In genomic region chr20:38985060-38985459, GRCh38 we compare ENCODE assay signal across 15 cellular contexts. TPM values are rescaled to one million over a fixed set of nuclear protein-coding genes. Genes with fewer than 3 reads are reported as not detected.
DNase-seq lines count a peak whose midpoint lies in the region; ATAC-seq and TF ChIP-seq lines count a peak whose summit lies in the region.
"Had no signal": no experiment of that assay in that cellular context is flagged by ENCODE, and none has a peak within 500 bp of the region (broad histone marks: within the 10 kb centered on the region; RNA-seq: fewer than 3 reads in every experiment).

No MANE protein-coding gene starts in this region.

- peaks cover 13 to 38% of the 10 kb centered on the region in 2 experiments for H3K36me3 ChIP-seq in SK-N-SH (replicated peaks in 1 of 2; ENCODE audit: control insufficient read depth in 1 of 2, insufficient read depth in 2 of 2, low read length in 1 of 2)
- peaks cover 15% of the 10 kb centered on the region for H3K36me3 ChIP-seq in left ventricle myocardium inferior
- H3K36me3 ChIP-seq in skeletal muscle satellite cell (ENCODE audit: insufficient read depth, low read length) = peaks cover 3% of the 10 kb centered on the region

- H3K4me3 ChIP-seq in SK-N-SH (ENCODE audit: low read depth in 2 of 2, low read length in 1 of 2) (no peak overlapping the region), left ventricle myocardium inferior (no peak overlapping the region), skeletal muscle satellite cell (ENCODE audit: low read length) (no peak overlapping the region)
- H3K4me3 ChIP-seq: GM12878 had no signal

- H4K20me1 ChIP-seq in SK-N-SH (ENCODE audit: insufficient read depth) = peaks cover 4% of the 10 kb centered on the region

- no peak for TF ChIP-seq CTCF in SK-N-SH (IDR thresholded peaks at IDR 0.05)
- no peak for TF ChIP-seq CTCF in left ventricle myocardium inferior (IDR thresholded peaks at IDR 0.05; ENCODE audit: borderline replicate concordance)

- H3K27ac ChIP-seq in SK-N-SH (ENCODE audit: low read depth in 2 of 2, low read length in 1 of 2) = peak overlapping the region; percentile 1 to 82; a peak in 3 of 4 replicates
- peak overlapping the region; percentile 72 for H3K27ac ChIP-seq in left ventricle myocardium inferior (replicated peaks)

- TF ChIP-seq EP300 in SK-N-SH (IDR thresholded peaks at IDR 0.05; ENCODE audit: borderline replicate concordance in 1 of 2, low read depth in 1 of 2, low read length in 1 of 2) = no peak

- intact Hi-C loops in left ventricle myocardium inferior (cut with micrococcal nuclease) = no loop called here

- H3K4me2 ChIP-seq in SK-N-SH (peak overlapping the region; percentile 38), skeletal muscle satellite cell (ENCODE audit: low read length) (peak overlapping the region; percentile 23)

- POLR2A ChIA-PET in SK-N-SH (lab: Yijun Ruan, JAX) = no interaction called here

- no peak for TF ChIP-seq RAD21 in SK-N-SH (IDR thresholded peaks at IDR 0.05; ENCODE audit: low read length)

- H3K9ac ChIP-seq in SK-N-SH = no peak overlapping the region
- H3K9ac ChIP-seq in skeletal muscle satellite cell (ENCODE audit: low read depth, low read length) = no peak overlapping the region

- H3K4me1 ChIP-seq in SK-N-SH (ENCODE audit: control insufficient read depth in 1 of 2, insufficient read depth in 2 of 2, low read depth in 1 of 2, low read length in 1 of 2) = peaks cover 0 to 22% of the 10 kb centered on the region in 2 experiments
- peaks cover 44% of the 10 kb centered on the region for H3K4me1 ChIP-seq in left ventricle myocardium inferior
- H3K4me1 ChIP-seq in skeletal muscle satellite cell (ENCODE audit: control insufficient read depth, insufficient read depth, low read length) = peaks cover 11% of the 10 kb centered on the region

- ATAC-seq in HG03135 (IDR thresholded peaks at IDR 0.05; ENCODE audit: unreplicated experiment) (no peak), GM19397 (IDR thresholded peaks at IDR 0.05; ENCODE audit: unreplicated experiment) (no peak)
- ATAC-seq: activated CD8-positive, alpha-beta T cell treated with anti-CD3 and anti-CD28 coated beads for 36 hours had no signal

- CTCF ChIA-PET in SK-N-SH (lab: Yijun Ruan, JAX) = interaction anchor here (0.7 to 1.5 kb wide), 2 partner anchors 10 to 56 kb away, joined by 3 read pairs; no protein-coding TSS in a partner anchor

- DNase-seq in ELR (ENCODE audit: low read depth) (peak; percentile 10), SK-N-SH (no peak), left ventricle myocardium inferior (no peak), NCI-H146 (lab: John Stamatoyannopoulos, UW) (no peak), DMS 273 (lab: John Stamatoyannopoulos, UW; ENCODE audit: unreplicated experiment) (no peak)
- DNase-seq: activated CD8-positive, alpha-beta T cell treated with anti-CD3 and anti-CD28 coated beads for 36 hours; activated naive CD4-positive, alpha-beta T cell treated with anti-CD3 and anti-CD28 coated beads for 36 hours; cerebellar nuclear complex; mesendoderm; NCI-H510A; stimulated activated CD4-positive, alpha-beta T cell treated with anti-CD3 and anti-CD28 coated beads, Interleukin-15, amount 100 ng/mL, for 24 hours had no signal

- H3F3A ChIP-seq in SK-N-SH (replicated peaks; ENCODE audit: insufficient read depth) = peaks cover 15% of the 10 kb centered on the region

- WGBS in SK-N-SH (ENCODE audit: low lambda C conversion rate) = 78% methylated on average over 4 of the region's 4 CpGs

- H3K9me3 ChIP-seq in SK-N-SH = no peaks in the 10 kb centered on the region
- no peaks in the 10 kb centered on the region for H3K9me3 ChIP-seq in left ventricle myocardium inferior (replicated peaks)
- no peaks in the 10 kb centered on the region for H3K9me3 ChIP-seq in skeletal muscle satellite cell (replicated peaks; ENCODE audit: low read length)

- H3K79me2 ChIP-seq in SK-N-SH (ENCODE audit: insufficient read depth) = peaks cover 17% of the 10 kb centered on the region

- H2AFZ ChIP-seq in SK-N-SH (ENCODE audit: low read depth) = no peak overlapping the region

- no peaks in the 10 kb centered on the region for H3K27me3 ChIP-seq in SK-N-SH (ENCODE audit: insufficient read depth)
- H3K27me3 ChIP-seq in left ventricle myocardium inferior (ENCODE audit: low read depth) = no peaks in the 10 kb centered on the region
- no peaks in the 10 kb centered on the region for H3K27me3 ChIP-seq in skeletal muscle satellite cell (ENCODE audit: control insufficient read depth, insufficient read depth, low read length)

- no peaks in the 10 kb centered on the region for H3K9me2 ChIP-seq in SK-N-SH

TF ChIP-seq in SK-N-SH, 30 proteins besides CTCF, POLR2A, EP300 and RAD21:
- TF ChIP-seq TEAD4 (IDR thresholded peaks at IDR 0.05; ENCODE audit: borderline replicate concordance, insufficient read depth) (no peak), GATA2 (CRISPR knock-in tag; IDR thresholded peaks at IDR 0.05) (no peak)

RNA-seq across cellular contexts. Expression of gene DHX35, which starts 22.9 kb away (rescaled TPM):
- polyA plus RNA-seq in SK-N-SH (2012; rRNA removed) = 17.1 and 28.5 TPM in 2 replicates
- 11.3 and 14.3 TPM in 2 replicates for polyA plus RNA-seq in SK-N-SH (2012; cell fraction: cytosol; rRNA removed)
- 59.1 and 88.4 TPM in 2 replicates for polyA plus RNA-seq in SK-N-SH (2012; cell fraction: nucleus; rRNA removed)
- total RNA-seq in left ventricle myocardium inferior = 15.8 TPM
- 7.2 and 7.6 TPM in 2 replicates for total RNA-seq in skeletal muscle satellite cell (2012; rRNA removed)

RNA-seq across cellular contexts. Expression of gene FAM83D, which starts 58.8 kb away (rescaled TPM):
- polyA plus RNA-seq in SK-N-SH (2012; rRNA removed) = 18.9 and 21.5 TPM in 2 replicates
- polyA plus RNA-seq in SK-N-SH (2012; cell fraction: cytosol; rRNA removed) = 17.3 and 20.6 TPM in 2 replicates
- 16.9 and 18.8 TPM in 2 replicates for polyA plus RNA-seq in SK-N-SH (2012; cell fraction: nucleus; rRNA removed)
- 0.77 TPM for total RNA-seq in left ventricle myocardium inferior
- total RNA-seq in skeletal muscle satellite cell (2012; rRNA removed) = 12.7 and 13.7 TPM in 2 replicates
